26 cellular contexts compared by ENCODE assay signal in the genomic region with DNA sequence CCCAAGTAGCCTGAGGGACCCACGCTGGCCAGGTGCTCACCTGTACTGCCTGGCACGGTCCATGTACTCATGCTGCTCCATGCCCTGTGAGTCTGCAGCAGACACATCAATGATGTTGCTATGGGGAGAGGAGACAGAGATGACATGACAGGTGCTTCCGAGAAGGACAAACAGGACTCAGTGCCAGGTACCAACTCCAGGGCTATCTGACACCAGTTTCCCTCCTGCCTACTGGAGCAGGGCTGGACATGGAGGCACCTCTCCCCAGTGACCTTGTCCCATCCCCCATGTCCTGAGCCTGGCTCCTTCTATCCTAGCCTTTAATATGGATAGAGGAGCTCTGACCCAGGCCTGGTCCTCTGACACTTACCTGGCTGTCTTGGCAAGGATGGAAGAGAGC. TPM values are rescaled to one million over a fixed set of nuclear protein-coding genes. Genes with fewer than 3 reads are reported as not detected.
"Had no signal": no experiment of that assay in that cellular context is flagged by ENCODE, and none has a peak within 500 bp of the region (broad histone marks: within the 10 kb centered on the region; RNA-seq: fewer than 3 reads in every experiment).

No MANE protein-coding gene starts in this region.

- H3K27me3 Mint-ChIP-seq: natural killer cell treated with Interleukin-12 subunit alpha and Interleukin-12 subunit beta and Interleukin-15 and Interleukin-18, amount 100 ng/mL, for 72 hours had no signal

- H3K9me3 Mint-ChIP-seq: natural killer cell treated with Interleukin-12 subunit alpha and Interleukin-12 subunit beta and Interleukin-15 and Interleukin-18, amount 100 ng/mL, for 72 hours had no signal

- ATAC-seq: left colon; left ventricle myocardium superior; natural killer cell treated with Interleukin-12 subunit alpha and Interleukin-12 subunit beta and Interleukin-15 and Interleukin-18, amount 100 ng/mL, for 72 hours had no signal

- H3K27me3 ChIP-seq: esophagus squamous epithelium, right atrium auricular region, sigmoid colon, stomach, transverse colon had no signal

- DNase-seq: cerebellar nuclear complex; dermis blood vessel endothelial cell; esophagus squamous epithelium; foreskin fibroblast; head of caudate nucleus; hippocampal formation; left colon; left ventricle myocardium superior; mesenchymal stem cell; midbrain; posterior cingulate gyrus; sigmoid colon; small intestine; stimulated activated CD4-positive, alpha-beta T cell treated with anti-CD3 and anti-CD28 coated beads, Interleukin-12 subunit alpha, Interleukin-12 subunit beta, amount 100 ng/mL, for 4 hours; stimulated activated CD4-positive, alpha-beta T cell treated with anti-CD3 and anti-CD28 coated beads, Interleukin-2, amount 100 ng/mL, for 48 hours; stomach; substantia nigra; transverse colon had no signal

- H3K4me3 Mint-ChIP-seq: natural killer cell treated with Interleukin-12 subunit alpha and Interleukin-12 subunit beta and Interleukin-15 and Interleukin-18, amount 100 ng/mL, for 72 hours had no signal

- H3K27ac ChIP-seq: right atrium auricular region, sigmoid colon, thoracic aorta, transverse colon had no signal

- H3K9me3 ChIP-seq: esophagus squamous epithelium, right atrium auricular region, sigmoid colon, stomach, thoracic aorta, transverse colon had no signal

- H3K4me3 ChIP-seq: esophagus squamous epithelium, lung, right atrium auricular region, sigmoid colon, stomach, thoracic aorta, transverse colon had no signal

RNA-seq across cellular contexts. Expression of a gene that starts 7.0 kb away (rescaled TPM):
- total RNA-seq: dermis blood vessel endothelial cell, epithelial cell of proximal tubule, esophagus squamous epithelium, kidney epithelial cell, left colon, left ventricle myocardium superior, lung, osteocyte, right atrium auricular region, sigmoid colon, stomach, thoracic aorta, transverse colon, ureter had no signal
